ENCODE assay signal across 2 cellular contexts in the genomic region with DNA sequence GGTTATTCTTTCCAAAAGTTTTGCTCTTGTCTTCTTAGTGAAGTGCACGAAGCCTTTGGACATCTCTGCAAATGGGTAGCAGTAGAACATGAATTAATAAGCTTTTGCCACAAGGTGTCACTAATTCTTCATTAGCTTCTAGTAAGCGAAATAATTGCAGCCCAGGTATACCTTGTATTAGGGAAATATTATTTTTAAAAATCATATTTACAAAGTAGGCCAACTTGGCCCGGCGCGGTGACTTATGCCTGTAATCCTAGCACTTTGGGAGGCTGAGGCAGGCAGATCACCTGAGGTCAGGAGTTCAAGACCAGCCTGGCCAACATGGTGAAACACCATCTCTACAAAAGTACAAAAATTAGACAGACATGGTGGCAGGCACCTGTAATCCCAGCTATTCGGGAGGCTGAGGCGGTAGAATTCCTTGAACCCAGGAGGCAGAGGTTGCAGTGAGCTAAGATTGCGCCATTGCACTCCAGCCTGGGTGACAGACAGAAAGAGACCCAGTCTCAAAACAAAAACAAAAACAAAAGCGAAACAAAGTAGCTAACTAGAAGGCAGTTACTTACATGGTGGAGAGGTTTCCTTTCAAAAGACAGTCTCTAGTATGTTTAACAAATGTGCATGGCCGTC.
TF ChIP-seq lines count a peak whose summit lies in the region.

No MANE protein-coding gene starts in this region.

TF ChIP-seq in A549, 52 proteins besides CTCF, POLR2A, EP300 and RAD21:
- TF ChIP-seq EHF (CRISPR knock-in tag; IDR thresholded peaks at IDR 0.05) (no peak), JUNB (IDR thresholded peaks at IDR 0.05) (no peak), POLR2AphosphoS2 (conservative IDR thresholded peaks at IDR 0.05; ENCODE audit: low read length) (no peak), NR3C1 (IDR thresholded peaks at IDR 0.05) (no peak), SMC3 (IDR thresholded peaks at IDR 0.05) (0 out of 3 replicates have a peak, but pooled peaks have one; percentile 26)
- TF ChIP-seq, protein P1, sequence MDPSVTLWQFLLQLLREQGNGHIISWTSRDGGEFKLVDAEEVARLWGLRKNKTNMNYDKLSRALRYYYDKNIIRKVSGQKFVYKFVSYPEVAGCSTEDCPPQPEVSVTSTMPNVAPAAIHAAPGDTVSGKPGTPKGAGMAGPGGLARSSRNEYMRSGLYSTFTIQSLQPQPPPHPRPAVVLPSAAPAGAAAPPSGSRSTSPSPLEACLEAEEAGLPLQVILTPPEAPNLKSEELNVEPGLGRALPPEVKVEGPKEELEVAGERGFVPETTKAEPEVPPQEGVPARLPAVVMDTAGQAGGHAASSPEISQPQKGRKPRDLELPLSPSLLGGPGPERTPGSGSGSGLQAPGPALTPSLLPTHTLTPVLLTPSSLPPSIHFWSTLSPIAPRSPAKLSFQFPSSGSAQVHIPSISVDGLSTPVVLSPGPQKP (IDR thresholded peaks at IDR 0.05; ENCODE audit: low read depth, low read length) = no peak
- TF ChIP-seq, protein P2, sequence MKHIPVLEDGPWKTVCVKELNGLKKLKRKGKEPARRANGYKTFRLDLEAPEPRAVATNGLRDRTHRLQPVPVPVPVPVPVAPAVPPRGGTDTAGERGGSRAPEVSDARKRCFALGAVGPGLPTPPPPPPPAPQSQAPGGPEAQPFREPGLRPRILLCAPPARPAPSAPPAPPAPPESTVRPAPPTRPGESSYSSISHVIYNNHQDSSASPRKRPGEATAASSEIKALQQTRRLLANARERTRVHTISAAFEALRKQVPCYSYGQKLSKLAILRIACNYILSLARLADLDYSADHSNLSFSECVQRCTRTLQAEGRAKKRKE (CRISPR knock-in tag; IDR thresholded peaks at IDR 0.05; ENCODE audit: low read depth) = no peak

TF ChIP-seq in H1, 55 proteins besides CTCF, POLR2A, EP300 and RAD21:
- TF ChIP-seq BCL11A (IDR thresholded peaks at IDR 0.05; ENCODE audit: low read depth in 2 of 2, low read length in 2 of 2) (no peak), SIX5 (IDR thresholded peaks at IDR 0.05; ENCODE audit: low read depth, low read length) (no peak)
